ENCODE assay signal across 19 cellular contexts in the genomic region with DNA sequence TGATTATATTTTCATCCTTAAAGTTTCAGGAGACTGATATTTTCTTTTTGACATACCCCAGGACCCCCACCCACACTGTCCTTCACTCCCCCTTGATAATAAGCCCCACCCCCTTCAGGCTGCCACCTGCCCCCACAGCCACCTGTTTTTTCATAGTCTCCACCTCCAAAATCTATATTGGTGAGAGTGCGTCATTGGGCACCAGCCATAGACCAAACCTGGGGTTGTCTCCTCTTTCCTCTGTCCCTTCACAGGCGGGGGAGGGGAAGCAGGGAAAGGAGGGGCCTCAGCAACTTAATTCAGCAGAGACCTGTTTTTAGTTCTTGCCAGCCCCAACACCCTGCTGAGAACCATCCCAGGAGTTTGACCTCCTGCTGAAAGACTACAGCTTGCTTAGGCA. TPM values are rescaled to one million over a fixed set of nuclear protein-coding genes. Genes with fewer than 3 reads are reported as not detected.
DNase-seq lines count a peak whose midpoint lies in the region; ATAC-seq and TF ChIP-seq lines count a peak whose summit lies in the region.
"Had no signal": no experiment of that assay in that cellular context is flagged by ENCODE, and none has a peak within 500 bp of the region (broad histone marks: within the 10 kb centered on the region; RNA-seq: fewer than 3 reads in every experiment).

No MANE protein-coding gene starts in this region.

- H3K27ac Mint-ChIP-seq in H9 (no peak overlapping the region), neural progenitor cell (no peak overlapping the region)
- no peak overlapping the region for H3K27ac Mint-ChIP-seq in effector memory CD8-positive, alpha-beta T cell
- H3K27ac Mint-ChIP-seq: CD4-positive, CD25-positive, alpha-beta regulatory T cell; IgD-negative memory B cell had no signal

- no peaks in the 10 kb centered on the region for H3K36me3 ChIP-seq in iPS-15b (ENCODE audit: control insufficient read depth, insufficient read depth, low read length)
- H3K36me3 ChIP-seq in neural progenitor cell = no peaks in the 10 kb centered on the region
- H3K36me3 ChIP-seq: BE2C had no signal

- peaks cover 27 to 38% of the 10 kb centered on the region in 2 experiments for H3K4me1 Mint-ChIP-seq in H9
- H3K4me1 Mint-ChIP-seq in neural progenitor cell = peaks cover 15% of the 10 kb centered on the region
- H3K4me1 Mint-ChIP-seq in effector memory CD8-positive, alpha-beta T cell (ENCODE audit: low read depth in 2 of 2) = no peaks in the 10 kb centered on the region
- H3K4me1 Mint-ChIP-seq: CD4-positive, CD25-positive, alpha-beta regulatory T cell; IgD-negative memory B cell had no signal

- H3K9ac ChIP-seq in H9 (ENCODE audit: extremely low read depth, insufficient read length, low read length) (no peak overlapping the region), iPS-15b (ENCODE audit: low read depth, low read length) (no peak overlapping the region), neural progenitor cell (no peak overlapping the region)
- H3K9ac ChIP-seq: GM23248 had no signal

- WGBS in H9 (ENCODE audit: extremely low coverage, insufficient read length, low lambda C conversion rate) = no CpG with 5 or more reads among the region's 2 CpGs

- H2BK120ac ChIP-seq in H9 (ENCODE audit: low read depth, low read length, poor library complexity, severe bottlenecking) = no peak overlapping the region

- H3K56ac ChIP-seq in H9 (ENCODE audit: insufficient read length, low read depth, low read length) = no peak overlapping the region

- ATAC-seq in GM18873 (IDR thresholded peaks at IDR 0.05; ENCODE audit: low FRiP score, unreplicated experiment) (no peak), GM21447 (IDR thresholded peaks at IDR 0.05; ENCODE audit: unreplicated experiment) (no peak)
- ATAC-seq in effector memory CD8-positive, alpha-beta T cell (replicated peaks) = no peak
- ATAC-seq: HepG2 had no signal

- H2AK5ac ChIP-seq in H9 (ENCODE audit: insufficient read length, low read length) = no peak overlapping the region

- no peak for TF ChIP-seq CTCF in H9 (conservative IDR thresholded peaks at IDR 0.05)
- no peak for TF ChIP-seq CTCF in neural progenitor cell (IDR thresholded peaks at IDR 0.05)

- DNase-seq in H9 (no peak), neural progenitor cell (ENCODE audit: low spot score) (no peak), DMS153 (lab: John Stamatoyannopoulos, UW) (no peak)
- DNase-seq in effector memory CD8-positive, alpha-beta T cell = no peak
- DNase-seq: ACHN; BE2C; C1 segment of cervical spinal cord; Caco-2; CD4-positive, CD25-positive, alpha-beta regulatory T cell; DMS79; GF-D8; KBM-7 had no signal

- H3K9me3 ChIP-seq in H9 (ENCODE audit: control insufficient read depth, low read depth, low read length) (no peaks in the 10 kb centered on the region), iPS-15b (ENCODE audit: control insufficient read depth, insufficient read depth, low read length) (no peaks in the 10 kb centered on the region), neural progenitor cell (ENCODE audit: low read depth) (no peaks in the 10 kb centered on the region)
- H3K9me3 ChIP-seq: BE2C, Caco-2 had no signal

- H4K91ac ChIP-seq in H9 (ENCODE audit: insufficient read length, low read depth, low read length) = no peak overlapping the region

- no peaks in the 10 kb centered on the region for H3K36me3 Mint-ChIP-seq in H9 (ENCODE audit: insufficient read depth in 1 of 3, low read depth in 3 of 3)
- H3K36me3 Mint-ChIP-seq in neural progenitor cell = no peaks in the 10 kb centered on the region
- H3K36me3 Mint-ChIP-seq in effector memory CD8-positive, alpha-beta T cell (ENCODE audit: insufficient read depth) = no peaks in the 10 kb centered on the region
- H3K36me3 Mint-ChIP-seq: CD4-positive, CD25-positive, alpha-beta regulatory T cell; IgD-negative memory B cell had no signal

- H2BK15ac ChIP-seq in H9 (ENCODE audit: low read depth, low read length) = no peak overlapping the region

- no peak overlapping the region for H4K5ac ChIP-seq in H9 (ENCODE audit: insufficient read length, low read depth, low read length)

- no peak overlapping the region for H3T11ph ChIP-seq in H9 (ENCODE audit: low read length)

- H3K23me2 ChIP-seq in H9 (ENCODE audit: insufficient read length, low read depth, low read length, poor library complexity, severe bottlenecking) = peaks cover 6% of the 10 kb centered on the region

- H4K20me1 ChIP-seq in H9 (ENCODE audit: control insufficient read depth, insufficient read depth, insufficient read length) = no peaks in the 10 kb centered on the region
- peaks cover 2% of the 10 kb centered on the region for H4K20me1 ChIP-seq in neural progenitor cell (ENCODE audit: low read depth)

- H3K4ac ChIP-seq in H9 (ENCODE audit: low read depth, low read length) = no peak overlapping the region

- no peak overlapping the region for H2BK12ac ChIP-seq in H9 (ENCODE audit: insufficient read length, low read depth, low read length)

- peak overlapping the region in 1 of 2 experiments; percentile 77; a peak in 3 of 5 replicates for H3K4me3 Mint-ChIP-seq in H9
- H3K4me3 Mint-ChIP-seq in neural progenitor cell = peak overlapping the region; percentile 75
- H3K4me3 Mint-ChIP-seq in effector memory CD8-positive, alpha-beta T cell = no peak overlapping the region
- H3K4me3 Mint-ChIP-seq: CD4-positive, CD25-positive, alpha-beta regulatory T cell; IgD-negative memory B cell had no signal

- peak overlapping the region; percentile 16 for H3K4me3 ChIP-seq in iPS-15b (ENCODE audit: low read depth, low read length)
- no peak overlapping the region for H3K4me3 ChIP-seq in neural progenitor cell
- H3K4me3 ChIP-seq: GM23248 had no signal

- H2BK20ac ChIP-seq in H9 (ENCODE audit: low read depth, low read length, poor library complexity, severe bottlenecking) = no peak overlapping the region

- H2AFZ ChIP-seq in H9 (ENCODE audit: low read length) = no peak overlapping the region
- H2AFZ ChIP-seq in neural progenitor cell (replicated peaks) = no peak overlapping the region
- H2AFZ ChIP-seq: GM23248 had no signal

- no peak overlapping the region for H2BK5ac ChIP-seq in H9 (ENCODE audit: insufficient read length, low read length)

- H3K27me3 ChIP-seq in H9 (ENCODE audit: insufficient read depth, low read length) (peaks cover 27% of the 10 kb centered on the region; the same call in 1 of the 2 replicates), iPS-15b (ENCODE audit: control insufficient read depth, insufficient read depth, low read length) (peaks cover 73% of the 10 kb centered on the region), neural progenitor cell (peaks cover 61% of the 10 kb centered on the region)
- H3K27me3 ChIP-seq: BE2C had no signal

- no peak overlapping the region for H4K8ac ChIP-seq in H9 (replicated peaks; ENCODE audit: insufficient read length, low read depth, low read length)

- H3F3A ChIP-seq in neural progenitor cell (ENCODE audit: low read depth) = no peaks in the 10 kb centered on the region

- H3K23ac ChIP-seq in H9 (ENCODE audit: insufficient read length, low read depth, low read length) = no peak overlapping the region

- H3K18ac ChIP-seq in H9 (ENCODE audit: insufficient read length, low read depth, low read length) = no peak overlapping the region

- H3K4me1 ChIP-seq in H9 (ENCODE audit: insufficient read depth, low read length) = peaks cover 5% of the 10 kb centered on the region; the same call in 1 of the 2 replicates
- peaks cover 20% of the 10 kb centered on the region for H3K4me1 ChIP-seq in iPS-15b (ENCODE audit: control insufficient read depth, insufficient read depth, low read length)
- no peaks in the 10 kb centered on the region for H3K4me1 ChIP-seq in neural progenitor cell
- H3K4me1 ChIP-seq: BE2C, Caco-2 had no signal

- H3K4me2 ChIP-seq in H9 (ENCODE audit: insufficient read depth, insufficient read length, low read length) (peak overlapping the region; percentile 71), neural progenitor cell (no peak overlapping the region)

- H3K79me1 ChIP-seq in H9 (ENCODE audit: insufficient read depth, low read depth, low read length, poor library complexity, severe bottlenecking) = no peaks in the 10 kb centered on the region

- H3K79me2 ChIP-seq in H9 (ENCODE audit: insufficient read depth, low read length) = no peaks in the 10 kb centered on the region
- H3K79me2 ChIP-seq in neural progenitor cell (ENCODE audit: low read depth) = no peaks in the 10 kb centered on the region

- H3K27me3 Mint-ChIP-seq in H9 (ENCODE audit: low read depth) = peaks cover 90% of the 10 kb centered on the region
- H3K27me3 Mint-ChIP-seq in neural progenitor cell (ENCODE audit: insufficient read depth, low read depth) = peaks cover 39% of the 10 kb centered on the region
- peaks cover 12 to 30% of the 10 kb centered on the region in 2 donors for H3K27me3 Mint-ChIP-seq in effector memory CD8-positive, alpha-beta T cell

- H3K9me3 Mint-ChIP-seq in H9 = no peaks in the 10 kb centered on the region
- no peaks in the 10 kb centered on the region for H3K9me3 Mint-ChIP-seq in neural progenitor cell
- no peaks in the 10 kb centered on the region for H3K9me3 Mint-ChIP-seq in effector memory CD8-positive, alpha-beta T cell
- H3K9me3 Mint-ChIP-seq: CD4-positive, CD25-positive, alpha-beta regulatory T cell; IgD-negative memory B cell had no signal

- H3K14ac ChIP-seq in H9 (ENCODE audit: insufficient read depth, low read length) = no peak overlapping the region

- H3K27ac ChIP-seq in H9 (ENCODE audit: insufficient read length, low read depth, low read length) = no peak overlapping the region
- no peak overlapping the region for H3K27ac ChIP-seq in neural progenitor cell
- H3K27ac ChIP-seq: GM23248 had no signal

RNA-seq across cellular contexts. Expression of gene ARHGAP36, which starts 1.1 kb away (rescaled TPM):
- 0.13 and 0.37 TPM in 2 replicates for total RNA-seq in H9 (2021)
- total RNA-seq in neural progenitor cell (ENCODE audit: low replicate concordance) = 0.22 TPM in 1 of 2 replicates, not detected in the other
- total RNA-seq: Caco-2; CD4-positive, CD25-positive, alpha-beta regulatory T cell; Daoy; GM23248; HepG2 had no signal
